ENCODE assay signal across 1 cellular context in genomic region chr3:169149349-169149890, GRCh38.
A peak's percentile ranks its signal among the peaks of the same experiment; 100 is the strongest.
TF ChIP-seq lines count a peak whose summit lies in the region.

No MANE protein-coding gene starts in this region.

TF ChIP-seq in IMR-90, 13 proteins besides CTCF, POLR2A, EP300 and RAD21:
- TF ChIP-seq USF2 (IDR thresholded peaks at IDR 0.05; ENCODE audit: low read depth, low read length) = no peak
- TF ChIP-seq FOS (IDR thresholded peaks at IDR 0.05; ENCODE audit: low read depth, low read length) = no peak
- TF ChIP-seq, protein P1, sequence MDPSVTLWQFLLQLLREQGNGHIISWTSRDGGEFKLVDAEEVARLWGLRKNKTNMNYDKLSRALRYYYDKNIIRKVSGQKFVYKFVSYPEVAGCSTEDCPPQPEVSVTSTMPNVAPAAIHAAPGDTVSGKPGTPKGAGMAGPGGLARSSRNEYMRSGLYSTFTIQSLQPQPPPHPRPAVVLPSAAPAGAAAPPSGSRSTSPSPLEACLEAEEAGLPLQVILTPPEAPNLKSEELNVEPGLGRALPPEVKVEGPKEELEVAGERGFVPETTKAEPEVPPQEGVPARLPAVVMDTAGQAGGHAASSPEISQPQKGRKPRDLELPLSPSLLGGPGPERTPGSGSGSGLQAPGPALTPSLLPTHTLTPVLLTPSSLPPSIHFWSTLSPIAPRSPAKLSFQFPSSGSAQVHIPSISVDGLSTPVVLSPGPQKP (IDR thresholded peaks at IDR 0.05; ENCODE audit: borderline replicate concordance, low read depth, low read length) = no peak
- TF ChIP-seq MAFK (IDR thresholded peaks at IDR 0.05; ENCODE audit: low read depth, low read length) = no peak
- TF ChIP-seq CHD1 (IDR thresholded peaks at IDR 0.05; ENCODE audit: low read depth, low read length) = no peak
- TF ChIP-seq NFE2L2 (IDR thresholded peaks at IDR 0.05; ENCODE audit: low read depth, low read length) = no peak
- TF ChIP-seq SMC3 (IDR thresholded peaks at IDR 0.05; ENCODE audit: low read depth, low read length) = peak; percentile 62
- peak; percentile 63 for TF ChIP-seq CEBPB (IDR thresholded peaks at IDR 0.05; ENCODE audit: low read depth, low read length)
- no peak for TF ChIP-seq MAZ (IDR thresholded peaks at IDR 0.05; ENCODE audit: borderline replicate concordance, low read depth, low read length)
